Comparison of ENCODE assay signal across 10 cellular contexts in genomic region chr10:79112898-79113431, GRCh38. TPM values are rescaled to one million over a fixed set of nuclear protein-coding genes. Genes with fewer than 3 reads are reported as not detected.
DNase-seq lines count a peak whose midpoint lies in the region; ATAC-seq and TF ChIP-seq lines count a peak whose summit lies in the region.
"Had no signal": no experiment of that assay in that cellular context is flagged by ENCODE, and none has a peak within 500 bp of the region (broad histone marks: within the 10 kb centered on the region; RNA-seq: fewer than 3 reads in every experiment).

No MANE protein-coding gene starts in this region.

- ATAC-seq in stimulated activated naive CD8-positive, alpha-beta T cell treated with anti-CD3 and anti-CD28 coated beads, Interleukin-15, amount 100 ng/mL, for 72 hours, result no peak

- peak overlapping the region; percentile 36 for H3K9ac ChIP-seq in muscle layer of colon (ENCODE audit: low read length)

- H3K36me3 ChIP-seq in muscle layer of colon (ENCODE audit: insufficient read depth, low read length), result peaks cover 7% of the 10 kb centered on the region

- H3K27ac Mint-ChIP-seq in stimulated activated naive CD8-positive, alpha-beta T cell treated with anti-CD3 and anti-CD28 coated beads, Interleukin-15, amount 100 ng/mL, for 72 hours, result no peak overlapping the region

- peak; percentile 80 for DNase-seq in A172 (ENCODE audit: low spot score)
- DNase-seq in LHCN-M2 (ENCODE audit: low read depth), result peak; percentile 85
- DNase-seq in epithelial cell of proximal tubule (ENCODE audit: low read depth), result peak; percentile 31
- no peak for DNase-seq in stimulated activated naive CD8-positive, alpha-beta T cell treated with anti-CD3 and anti-CD28 coated beads, Interleukin-15, amount 100 ng/mL, for 72 hours
- DNase-seq in SKM-1 treated with dmso at 0.1 percent for 144 hours (lab: John Stamatoyannopoulos, UW; ENCODE audit: unreplicated experiment), result no peak
- no peak for DNase-seq in DMS79 treated with DMSO at 0.1 percent for 48 hours (lab: John Stamatoyannopoulos, UW)
- DNase-seq in occipital lobe (lab: John Stamatoyannopoulos, UW), result no peak
- DNase-seq: hippocampal formation had no signal

- H3K9me3 ChIP-seq in muscle layer of colon (ENCODE audit: low read length), result no peaks in the 10 kb centered on the region

- H3K4me1 ChIP-seq in muscle layer of colon (ENCODE audit: insufficient read depth, low read length), result peaks cover 92% of the 10 kb centered on the region

- no peak overlapping the region for H3K4me3 Mint-ChIP-seq in stimulated activated naive CD8-positive, alpha-beta T cell treated with anti-CD3 and anti-CD28 coated beads, Interleukin-15, amount 100 ng/mL, for 72 hours
- H3K4me3 Mint-ChIP-seq: stimulated activated naive CD8-positive, alpha-beta T cell treated with anti-CD3 and anti-CD28 coated beads, Interleukin-15, Interleukin-2, amounts not matched to agents 100 ng/mL and 50 ng/mL, for 24 hours had no signal

- no peak for TF ChIP-seq CTCF in epithelial cell of proximal tubule (conservative IDR thresholded peaks at IDR 0.05; ENCODE audit: low read depth, low read length)

- peak overlapping the region; percentile 92 for H3K27ac ChIP-seq in muscle layer of colon (ENCODE audit: low read depth, low read length)

- H3K27me3 Mint-ChIP-seq in stimulated activated naive CD8-positive, alpha-beta T cell treated with anti-CD3 and anti-CD28 coated beads, Interleukin-15, amount 100 ng/mL, for 72 hours, result no peaks in the 10 kb centered on the region
- H3K27me3 Mint-ChIP-seq: stimulated activated naive CD8-positive, alpha-beta T cell treated with anti-CD3 and anti-CD28 coated beads, Interleukin-15, Interleukin-2, amounts not matched to agents 100 ng/mL and 50 ng/mL, for 24 hours had no signal

- no peak overlapping the region for H3K4me3 ChIP-seq in epithelial cell of proximal tubule (ENCODE audit: low read depth, low read length)
- H3K4me3 ChIP-seq in muscle layer of colon (ENCODE audit: low read depth in 1 of 2, low read length in 2 of 2), result no peak overlapping the region

- no peaks in the 10 kb centered on the region for H3K9me3 Mint-ChIP-seq in stimulated activated naive CD8-positive, alpha-beta T cell treated with anti-CD3 and anti-CD28 coated beads, Interleukin-15, amount 100 ng/mL, for 72 hours
- H3K9me3 Mint-ChIP-seq: stimulated activated naive CD8-positive, alpha-beta T cell treated with anti-CD3 and anti-CD28 coated beads, Interleukin-15, Interleukin-2, amounts not matched to agents 100 ng/mL and 50 ng/mL, for 24 hours had no signal

- H3K4me1 Mint-ChIP-seq in stimulated activated naive CD8-positive, alpha-beta T cell treated with anti-CD3 and anti-CD28 coated beads, Interleukin-15, amount 100 ng/mL, for 72 hours, result peaks cover 51% of the 10 kb centered on the region

- no peaks in the 10 kb centered on the region for H3K27me3 ChIP-seq in muscle layer of colon (ENCODE audit: control insufficient read depth in 1 of 2, insufficient read depth in 2 of 2, low read length in 2 of 2)

RNA-seq across cellular contexts. Expression of gene ZMIZ1, which starts 44.2 kb away (rescaled TPM):
- 15.4 and 16.6 TPM in 2 replicates for total RNA-seq in A172 (2014; rRNA removed; shearing (Covaris generic))
- 10.6 and 12.5 TPM in 2 replicates for total RNA-seq in LHCN-M2 (2014; rRNA removed)
- polyA plus RNA-seq in LHCN-M2 (2012), result 15.8 TPM
- 16.5 and 21.4 TPM in 2 replicates for total RNA-seq in epithelial cell of proximal tubule
- total RNA-seq in occipital lobe, result 29.5 TPM

Comparison
In these comparisons a context has a peak if more than half of its experiments do, and no peak if none do; other contexts are left out.
1. DNase-seq: peak in A172 (single experiment), LHCN-M2 (single experiment) and epithelial cell of proximal tubule (single experiment); none in stimulated activated naive CD8-positive, alpha-beta T cell treated with anti-CD3 and anti-CD28 coated beads, Interleukin-15, amount 100 ng/mL, for 72 hours (0 of 2), SKM-1 treated with dmso at 0.1 percent for 144 hours (single experiment), DMS79 treated with DMSO at 0.1 percent for 48 hours (single experiment) and occipital lobe (single experiment).